Comparison of ENCODE assay signal across 9 cellular contexts in genomic region chr5:38265546-38266179, GRCh38. TPM values are rescaled to one million over a fixed set of nuclear protein-coding genes. Genes with fewer than 3 reads are reported as not detected.
DNase-seq lines count a peak whose midpoint lies in the region; ATAC-seq and TF ChIP-seq lines count a peak whose summit lies in the region.
"Had no signal": no experiment of that assay in that cellular context is flagged by ENCODE, and none has a peak within 500 bp of the region (broad histone marks: within the 10 kb centered on the region; RNA-seq: fewer than 3 reads in every experiment).

No MANE protein-coding gene starts in this region.

- peak; percentile 18 to 28 for DNase-seq in AML-193 (lab: John Stamatoyannopoulos, UW)
- DNase-seq in NCI-H2227 treated with DMSO at 0.1 percent for 48 hours (lab: John Stamatoyannopoulos, UW) = peak; percentile 48
- DNase-seq in activated CD8-positive, alpha-beta memory T cell treated with anti-CD3 and anti-CD28 coated beads for 24 hours = peak; percentile 73
- peak; percentile 55 for DNase-seq in fibroblast of peridontal ligament (ENCODE audit: extremely low read depth)
- DNase-seq in omental fat pad (ENCODE audit: low spot score) = peak; percentile 55
- no peak for DNase-seq in GOT3 (lab: John Stamatoyannopoulos, UW)

- no peak for TF ChIP-seq CTCF in omental fat pad (IDR thresholded peaks at IDR 0.05)

- ATAC-seq in GM18502 (IDR thresholded peaks at IDR 0.05; ENCODE audit: poor library complexity, unreplicated experiment) (peak; percentile 83), HG02943 (IDR thresholded peaks at IDR 0.05; ENCODE audit: low read depth, unreplicated experiment) (peak; percentile 76), omental fat pad (ENCODE audit: low FRiP score) (peak; percentile 44)

RNA-seq across cellular contexts. Expression of gene EGFLAM, which starts 7.3 kb away (rescaled TPM):
- 100 to 1,000 TPM in 1 of 4 donors, 10 to 100 TPM in 3; 15.0 to 103 (median 62.5) TPM for total RNA-seq in omental fat pad
- total RNA-seq: T-helper 1 cell treated with Interleukin-12 subunit alpha and Interleukin-12 subunit beta and Interleukin-4 antibody, amounts not matched to agents 30 ng/mL and 1 ng/mL, for 36 hours had no signal
